20 cellular contexts compared by ENCODE assay signal in genomic region chr2:195590199-195590865, GRCh38.
DNase-seq lines count a peak whose midpoint lies in the region; ATAC-seq and TF ChIP-seq lines count a peak whose summit lies in the region.
"Had no signal": no experiment of that assay in that cellular context is flagged by ENCODE, and none has a peak within 500 bp of the region (broad histone marks: within the 10 kb centered on the region; RNA-seq: fewer than 3 reads in every experiment).

No MANE protein-coding gene starts in this region.

- peak overlapping the region in 1 of 4 donors; percentile 13 for H3K4me3 Mint-ChIP-seq in CD4-positive, CD25-positive, alpha-beta regulatory T cell
- no peak overlapping the region for H3K4me3 Mint-ChIP-seq in progenitor cell of endocrine pancreas (ENCODE audit: low read depth)
- H3K4me3 Mint-ChIP-seq: HFFc6 had no signal

- no peak overlapping the region for H3K4me3 ChIP-seq in CD4-positive, CD25-positive, alpha-beta regulatory T cell (ENCODE audit: low read depth, low read length)
- no peak overlapping the region for H3K4me3 ChIP-seq in MG63
- H3K4me3 ChIP-seq: Peyer's patch had no signal

- ATAC-seq in CD4-positive, CD25-positive, alpha-beta regulatory T cell (ENCODE audit: low read depth in 2 of 2) = no peak
- ATAC-seq in left ventricle myocardium superior = peak; percentile 96

- peaks cover 3% of the 10 kb centered on the region for H3K36me3 Mint-ChIP-seq in CD4-positive, CD25-positive, alpha-beta regulatory T cell
- no peaks in the 10 kb centered on the region for H3K36me3 Mint-ChIP-seq in progenitor cell of endocrine pancreas (ENCODE audit: insufficient read depth)

- no peaks in the 10 kb centered on the region for H3K27me3 ChIP-seq in CD4-positive, CD25-positive, alpha-beta regulatory T cell (ENCODE audit: control insufficient read depth, insufficient read depth, low read length)
- no peaks in the 10 kb centered on the region for H3K27me3 ChIP-seq in MG63
- H3K27me3 ChIP-seq: BE2C, Peyer's patch had no signal

- intact Hi-C loops in left ventricle myocardium superior (cut with micrococcal nuclease) = no loop called here

- TF ChIP-seq CTCF in progenitor cell of endocrine pancreas (IDR thresholded peaks at IDR 0.05; ENCODE audit: unreplicated experiment) = no peak

- no peak for DNase-seq in CD4-positive, CD25-positive, alpha-beta regulatory T cell
- DNase-seq in MG63 = peak; percentile 16
- DNase-seq in left ventricle myocardium superior = no peak
- DNase-seq in myocyte (ENCODE audit: low read depth) = peak; percentile 10
- no peak for DNase-seq in stimulated activated naive CD4-positive, alpha-beta T cell (lab: John Stamatoyannopoulos, UW)
- DNase-seq in progenitor cell of endocrine pancreas (ENCODE audit: low spot score, unreplicated experiment) = no peak
- no peak for DNase-seq in mucosa of gallbladder (ENCODE audit: low spot score)
- no peak for DNase-seq in NCI-H1930 (lab: John Stamatoyannopoulos, UW)
- DNase-seq: BE2C, DMS 273 treated with DMSO at 0.1 percent for 48 hours, GOT3, HFFc6, MM.1S, NCI-H1105, NCI-H1694 treated with DMSO at 0.1 percent for 48 hours, NCI-H510A, NCI-H82, SHP77 treated with DMSO at 0.1 percent for 48 hours had no signal

- H3K9me3 ChIP-seq in CD4-positive, CD25-positive, alpha-beta regulatory T cell (ENCODE audit: control insufficient read depth in 2 of 2, low read length in 2 of 2) = no peaks in the 10 kb centered on the region
- no peaks in the 10 kb centered on the region for H3K9me3 ChIP-seq in MG63
- H3K9me3 ChIP-seq: BE2C, Peyer's patch had no signal

- H3K4me1 Mint-ChIP-seq in CD4-positive, CD25-positive, alpha-beta regulatory T cell = peaks cover 10 to 34% (median 19%) of the 10 kb centered on the region in 4 donors
- H3K4me1 Mint-ChIP-seq in progenitor cell of endocrine pancreas (ENCODE audit: low read depth) = peaks cover 11% of the 10 kb centered on the region

- H3K27ac Mint-ChIP-seq in CD4-positive, CD25-positive, alpha-beta regulatory T cell = peak overlapping the region in 2 of 3 donors; percentile 14 to 35
- H3K27ac Mint-ChIP-seq in progenitor cell of endocrine pancreas = no peak overlapping the region
- H3K27ac Mint-ChIP-seq: HFFc6 had no signal

- no peaks in the 10 kb centered on the region for H3K4me1 ChIP-seq in CD4-positive, CD25-positive, alpha-beta regulatory T cell (ENCODE audit: control insufficient read depth, insufficient read depth, low read length, poor library complexity, severe bottlenecking)
- H3K4me1 ChIP-seq: BE2C had no signal

- H3K9me3 Mint-ChIP-seq in CD4-positive, CD25-positive, alpha-beta regulatory T cell = peaks cover 0 to 5% (median under 1%) of the 10 kb centered on the region in 7 donors
- no peaks in the 10 kb centered on the region for H3K9me3 Mint-ChIP-seq in progenitor cell of endocrine pancreas (ENCODE audit: low read depth)
- H3K9me3 Mint-ChIP-seq: HFFc6 had no signal

- H3K27ac ChIP-seq in CD4-positive, CD25-positive, alpha-beta regulatory T cell (ENCODE audit: insufficient read depth, low read length, poor library complexity, severe bottlenecking) = no peak overlapping the region
- H3K27ac ChIP-seq: KMS-11 had no signal

- no peaks in the 10 kb centered on the region for H3K27me3 Mint-ChIP-seq in CD4-positive, CD25-positive, alpha-beta regulatory T cell
- H3K27me3 Mint-ChIP-seq in progenitor cell of endocrine pancreas = no peaks in the 10 kb centered on the region

- H3K36me3 ChIP-seq in CD4-positive, CD25-positive, alpha-beta regulatory T cell (ENCODE audit: control insufficient read depth, insufficient read depth, low read length) = no peaks in the 10 kb centered on the region
- no peaks in the 10 kb centered on the region for H3K36me3 ChIP-seq in MG63
- H3K36me3 ChIP-seq: BE2C, Peyer's patch had no signal

Comparison
In these comparisons a context has a peak if more than half of its experiments do, and no peak if none do; other contexts are left out.
1. DNase-seq: peak in MG63 (single experiment) and myocyte (single experiment); none in CD4-positive, CD25-positive, alpha-beta regulatory T cell (0 of 3), left ventricle myocardium superior (single experiment), stimulated activated naive CD4-positive, alpha-beta T cell (0 of 6), progenitor cell of endocrine pancreas (single experiment), mucosa of gallbladder (single experiment) and NCI-H1930 (0 of 2).